ENCODE assay signal across 1 cellular context in the genomic region with DNA sequence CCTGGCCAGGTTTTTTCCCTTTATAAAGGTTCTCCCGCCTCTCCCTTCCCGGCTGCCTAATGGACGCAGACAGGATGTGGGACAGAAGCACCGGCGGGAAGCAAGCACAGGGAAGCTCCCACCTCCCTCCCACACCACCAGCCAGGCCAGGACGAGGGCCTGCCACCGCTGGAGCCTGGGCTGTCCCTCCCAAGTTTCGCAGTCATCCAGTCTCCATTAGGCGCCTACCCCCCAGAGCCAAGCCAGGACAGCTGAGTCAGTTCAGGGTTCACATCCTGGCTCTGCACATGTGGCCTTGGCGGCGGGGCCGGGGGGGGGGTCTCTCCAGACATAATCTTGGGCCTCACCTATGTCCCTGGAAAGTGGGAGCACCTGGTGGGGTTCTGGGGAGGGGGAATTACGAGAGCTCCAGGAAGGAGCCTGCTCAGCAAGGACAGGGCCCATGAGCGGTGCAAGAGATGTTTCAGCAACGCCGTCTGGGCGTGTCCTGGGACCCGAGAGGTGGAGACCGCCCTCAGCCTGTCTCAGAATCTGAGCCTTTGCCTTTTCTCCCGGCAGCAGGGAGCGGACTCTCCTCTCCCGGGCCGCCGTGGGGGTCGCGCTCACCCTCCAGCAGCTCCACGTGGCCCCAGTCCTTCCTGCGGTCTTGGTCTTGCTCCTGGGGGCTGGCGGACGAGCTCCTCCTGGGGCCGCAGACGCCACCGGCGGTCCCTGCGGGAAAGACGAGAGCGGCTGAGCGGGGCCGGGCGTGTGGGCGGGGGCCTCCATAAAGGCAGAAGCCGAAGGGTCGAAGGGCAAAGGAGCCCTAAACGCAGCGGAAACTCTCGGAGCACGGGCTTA.
TF ChIP-seq lines count a peak whose summit lies in the region.

No MANE protein-coding gene starts in this region.

TF ChIP-seq in HepG2, 621 proteins besides CTCF, POLR2A, EP300 and RAD21 (continued from another document and continues in another):
- TF ChIP-seq, protein P1, sequence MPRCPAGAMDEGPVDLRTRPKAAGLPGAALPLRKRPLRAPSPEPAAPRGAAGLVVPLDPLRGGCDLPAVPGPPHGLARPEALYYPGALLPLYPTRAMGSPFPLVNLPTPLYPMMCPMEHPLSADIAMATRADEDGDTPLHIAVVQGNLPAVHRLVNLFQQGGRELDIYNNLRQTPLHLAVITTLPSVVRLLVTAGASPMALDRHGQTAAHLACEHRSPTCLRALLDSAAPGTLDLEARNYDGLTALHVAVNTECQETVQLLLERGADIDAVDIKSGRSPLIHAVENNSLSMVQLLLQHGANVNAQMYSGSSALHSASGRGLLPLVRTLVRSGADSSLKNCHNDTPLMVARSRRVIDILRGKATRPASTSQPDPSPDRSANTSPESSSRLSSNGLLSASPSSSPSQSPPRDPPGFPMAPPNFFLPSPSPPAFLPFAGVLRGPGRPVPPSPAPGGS (CRISPR knock-in tag; IDR thresholded peaks at IDR 0.05): no peak; the same call in 1 of the 2 replicates
- TF ChIP-seq MXD4 (CRISPR knock-in tag; IDR thresholded peaks at IDR 0.05) (0 out of 2 replicates have a peak, but pooled peaks have one; percentile 43), KDM5A (IDR thresholded peaks at IDR 0.05; ENCODE audit: borderline replicate concordance, low read length) (0 out of 2 replicates have a peak, but pooled peaks have one; percentile 5), KDM4B (CRISPR knock-in tag; IDR thresholded peaks at IDR 0.05) (no peak), ZBTB21 (CRISPR knock-in tag; IDR thresholded peaks at IDR 0.05) (no peak), MTF1 (CRISPR knock-in tag; IDR thresholded peaks at IDR 0.05) (no peak), SATB2 (CRISPR knock-in tag; IDR thresholded peaks at IDR 0.05) (no peak), ZFP37 (CRISPR knock-in tag; IDR thresholded peaks at IDR 0.05; ENCODE audit: borderline replicate concordance) (no peak), ZBTB7A (CRISPR knock-in tag; IDR thresholded peaks at IDR 0.05) (peak; percentile 55; the same call in 1 of the 2 replicates), RFX1 (IDR thresholded peaks at IDR 0.05) (no peak), MED8 (CRISPR knock-in tag; IDR thresholded peaks at IDR 0.05; ENCODE audit: insufficient replicate concordance) (peak; percentile 48), AGO2 (optimal IDR thresholded peaks at IDR 0.05; ENCODE audit: low read depth, low read length) (no peak), FIP1L1 (IDR thresholded peaks at IDR 0.05; ENCODE audit: borderline replicate concordance, insufficient read depth, low read depth, low read length) (no peak), HOXA9 (CRISPR knock-in tag; IDR thresholded peaks at IDR 0.05; ENCODE audit: borderline replicate concordance) (no peak), ZEB1 (IDR thresholded peaks at IDR 0.05; ENCODE audit: insufficient replicate concordance, low read depth) (peak; percentile 13), ZNF841 (CRISPR knock-in tag; IDR thresholded peaks at IDR 0.05; ENCODE audit: borderline replicate concordance) (no peak), IRX3 (CRISPR knock-in tag; IDR thresholded peaks at IDR 0.05; ENCODE audit: borderline replicate concordance, low read depth) (no peak), THYN1 (CRISPR knock-in tag; IDR thresholded peaks at IDR 0.05; ENCODE audit: borderline replicate concordance, low read depth) (no peak), PCBP1 (IDR thresholded peaks at IDR 0.05; ENCODE audit: borderline replicate concordance, low read depth, low read length) (no peak), ZNF703 (CRISPR knock-in tag; IDR thresholded peaks at IDR 0.05; ENCODE audit: borderline replicate concordance) (no peak), TCF7L2 (IDR thresholded peaks at IDR 0.05; ENCODE audit: low read depth, low read length) (no peak), ZNF766 (CRISPR knock-in tag; IDR thresholded peaks at IDR 0.05; ENCODE audit: borderline replicate concordance) (0 out of 2 replicates have a peak, but pooled peaks have one; percentile 14), ZNF556 (CRISPR knock-in tag; IDR thresholded peaks at IDR 0.05; ENCODE audit: borderline replicate concordance) (no peak), HNRNPK (IDR thresholded peaks at IDR 0.05; ENCODE audit: low read depth, low read length, poor library complexity, severe bottlenecking) (no peak), ZNF292 (CRISPR knock-in tag; IDR thresholded peaks at IDR 0.05; ENCODE audit: borderline replicate concordance, low read depth) (0 out of 2 replicates have a peak, but pooled peaks have one; percentile 16), ZNF431 (CRISPR knock-in tag; IDR thresholded peaks at IDR 0.05; ENCODE audit: borderline replicate concordance, low read depth) (no peak), GFI1 (CRISPR knock-in tag; IDR thresholded peaks at IDR 0.05; ENCODE audit: borderline replicate concordance) (no peak), KLF16 (CRISPR knock-in tag; IDR thresholded peaks at IDR 0.05) (0 out of 4 replicates have a peak, but pooled peaks of 1 of the 2 experiments have one; percentile 15), FLYWCH1 (CRISPR knock-in tag; IDR thresholded peaks at IDR 0.05) (no peak), PHF20 (CRISPR knock-in tag; IDR thresholded peaks at IDR 0.05) (no peak), CC2D1A (CRISPR knock-in tag; IDR thresholded peaks at IDR 0.05) (no peak), POLR2G (IDR thresholded peaks at IDR 0.05; ENCODE audit: low read depth, low read length) (0 out of 2 replicates have a peak, but pooled peaks have one; percentile 49), TBX2 (CRISPR knock-in tag; IDR thresholded peaks at IDR 0.05; ENCODE audit: borderline replicate concordance) (no peak), SOX5 (CRISPR knock-in tag; IDR thresholded peaks at IDR 0.05; ENCODE audit: borderline replicate concordance) (no peak), SP2 (CRISPR knock-in tag; IDR thresholded peaks at IDR 0.05) (no peak), TGIF2 (CRISPR knock-in tag; IDR thresholded peaks at IDR 0.05) (0 out of 2 replicates have a peak, but pooled peaks have one; percentile 21), ZBTB38 (CRISPR knock-in tag; IDR thresholded peaks at IDR 0.05) (peak; percentile 37; the same call in 1 of the 2 replicates), CHD4 (IDR thresholded peaks at IDR 0.05; ENCODE audit: borderline replicate concordance, low read length) (no peak)
- TF ChIP-seq, protein P2, sequence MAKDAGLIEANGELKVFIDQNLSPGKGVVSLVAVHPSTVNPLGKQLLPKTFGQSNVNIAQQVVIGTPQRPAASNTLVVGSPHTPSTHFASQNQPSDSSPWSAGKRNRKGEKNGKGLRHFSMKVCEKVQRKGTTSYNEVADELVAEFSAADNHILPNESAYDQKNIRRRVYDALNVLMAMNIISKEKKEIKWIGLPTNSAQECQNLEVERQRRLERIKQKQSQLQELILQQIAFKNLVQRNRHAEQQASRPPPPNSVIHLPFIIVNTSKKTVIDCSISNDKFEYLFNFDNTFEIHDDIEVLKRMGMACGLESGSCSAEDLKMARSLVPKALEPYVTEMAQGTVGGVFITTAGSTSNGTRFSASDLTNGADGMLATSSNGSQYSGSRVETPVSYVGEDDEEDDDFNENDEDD (CRISPR knock-in tag; IDR thresholded peaks at IDR 0.05; ENCODE audit: borderline replicate concordance): no peak
- TF ChIP-seq, protein P3, sequence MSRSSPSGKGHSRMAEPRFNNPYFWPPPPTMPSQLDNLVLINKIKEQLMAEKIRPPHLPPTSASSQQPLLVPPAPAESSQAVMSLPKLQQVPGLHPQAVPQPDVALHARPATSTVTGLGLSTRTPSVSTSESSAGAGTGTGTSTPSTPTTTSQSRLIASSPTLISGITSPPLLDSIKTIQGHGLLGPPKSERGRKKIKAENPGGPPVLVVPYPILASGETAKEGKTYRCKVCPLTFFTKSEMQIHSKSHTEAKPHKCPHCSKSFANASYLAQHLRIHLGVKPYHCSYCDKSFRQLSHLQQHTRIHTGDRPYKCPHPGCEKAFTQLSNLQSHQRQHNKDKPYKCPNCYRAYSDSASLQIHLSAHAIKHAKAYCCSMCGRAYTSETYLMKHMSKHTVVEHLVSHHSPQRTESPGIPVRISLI (CRISPR knock-in tag; IDR thresholded peaks at IDR 0.05; ENCODE audit: borderline replicate concordance): no peak
- TF ChIP-seq, protein P4, sequence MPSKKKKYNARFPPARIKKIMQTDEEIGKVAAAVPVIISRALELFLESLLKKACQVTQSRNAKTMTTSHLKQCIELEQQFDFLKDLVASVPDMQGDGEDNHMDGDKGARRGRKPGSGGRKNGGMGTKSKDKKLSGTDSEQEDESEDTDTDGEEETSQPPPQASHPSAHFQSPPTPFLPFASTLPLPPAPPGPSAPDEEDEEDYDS (CRISPR knock-in tag; IDR thresholded peaks at IDR 0.05): 0 out of 2 replicates have a peak, but pooled peaks have one; percentile 55
- TF ChIP-seq, protein P5, sequence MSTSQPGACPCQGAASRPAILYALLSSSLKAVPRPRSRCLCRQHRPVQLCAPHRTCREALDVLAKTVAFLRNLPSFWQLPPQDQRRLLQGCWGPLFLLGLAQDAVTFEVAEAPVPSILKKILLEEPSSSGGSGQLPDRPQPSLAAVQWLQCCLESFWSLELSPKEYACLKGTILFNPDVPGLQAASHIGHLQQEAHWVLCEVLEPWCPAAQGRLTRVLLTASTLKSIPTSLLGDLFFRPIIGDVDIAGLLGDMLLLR (CRISPR knock-in tag; IDR thresholded peaks at IDR 0.05): 0 out of 2 replicates have a peak, but pooled peaks have one; percentile 19
- TF ChIP-seq, protein P6, sequence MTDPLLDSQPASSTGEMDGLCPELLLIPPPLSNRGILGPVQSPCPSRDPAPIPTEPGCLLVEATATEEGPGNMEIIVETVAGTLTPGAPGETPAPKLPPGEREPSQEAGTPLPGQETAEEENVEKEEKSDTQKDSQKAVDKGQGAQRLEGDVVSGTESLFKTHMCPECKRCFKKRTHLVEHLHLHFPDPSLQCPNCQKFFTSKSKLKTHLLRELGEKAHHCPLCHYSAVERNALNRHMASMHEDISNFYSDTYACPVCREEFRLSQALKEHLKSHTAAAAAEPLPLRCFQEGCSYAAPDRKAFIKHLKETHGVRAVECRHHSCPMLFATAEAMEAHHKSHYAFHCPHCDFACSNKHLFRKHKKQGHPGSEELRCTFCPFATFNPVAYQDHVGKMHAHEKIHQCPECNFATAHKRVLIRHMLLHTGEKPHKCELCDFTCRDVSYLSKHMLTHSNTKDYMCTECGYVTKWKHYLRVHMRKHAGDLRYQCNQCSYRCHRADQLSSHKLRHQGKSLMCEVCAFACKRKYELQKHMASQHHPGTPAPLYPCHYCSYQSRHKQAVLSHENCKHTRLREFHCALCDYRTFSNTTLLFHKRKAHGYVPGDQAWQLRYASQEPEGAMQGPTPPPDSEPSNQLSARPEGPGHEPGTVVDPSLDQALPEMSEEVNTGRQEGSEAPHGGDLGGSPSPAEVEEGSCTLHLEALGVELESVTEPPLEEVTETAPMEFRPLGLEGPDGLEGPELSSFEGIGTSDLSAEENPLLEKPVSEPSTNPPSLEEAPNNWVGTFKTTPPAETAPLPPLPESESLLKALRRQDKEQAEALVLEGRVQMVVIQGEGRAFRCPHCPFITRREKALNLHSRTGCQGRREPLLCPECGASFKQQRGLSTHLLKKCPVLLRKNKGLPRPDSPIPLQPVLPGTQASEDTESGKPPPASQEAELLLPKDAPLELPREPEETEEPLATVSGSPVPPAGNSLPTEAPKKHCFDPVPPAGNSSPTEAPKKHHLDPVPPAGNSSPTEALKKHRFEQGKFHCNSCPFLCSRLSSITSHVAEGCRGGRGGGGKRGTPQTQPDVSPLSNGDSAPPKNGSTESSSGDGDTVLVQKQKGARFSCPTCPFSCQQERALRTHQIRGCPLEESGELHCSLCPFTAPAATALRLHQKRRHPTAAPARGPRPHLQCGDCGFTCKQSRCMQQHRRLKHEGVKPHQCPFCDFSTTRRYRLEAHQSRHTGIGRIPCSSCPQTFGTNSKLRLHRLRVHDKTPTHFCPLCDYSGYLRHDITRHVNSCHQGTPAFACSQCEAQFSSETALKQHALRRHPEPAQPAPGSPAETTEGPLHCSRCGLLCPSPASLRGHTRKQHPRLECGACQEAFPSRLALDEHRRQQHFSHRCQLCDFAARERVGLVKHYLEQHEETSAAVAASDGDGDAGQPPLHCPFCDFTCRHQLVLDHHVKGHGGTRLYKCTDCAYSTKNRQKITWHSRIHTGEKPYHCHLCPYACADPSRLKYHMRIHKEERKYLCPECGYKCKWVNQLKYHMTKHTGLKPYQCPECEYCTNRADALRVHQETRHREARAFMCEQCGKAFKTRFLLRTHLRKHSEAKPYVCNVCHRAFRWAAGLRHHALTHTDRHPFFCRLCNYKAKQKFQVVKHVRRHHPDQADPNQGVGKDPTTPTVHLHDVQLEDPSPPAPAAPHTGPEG (CRISPR knock-in tag; IDR thresholded peaks at IDR 0.05): no peak
- TF ChIP-seq, protein P7, sequence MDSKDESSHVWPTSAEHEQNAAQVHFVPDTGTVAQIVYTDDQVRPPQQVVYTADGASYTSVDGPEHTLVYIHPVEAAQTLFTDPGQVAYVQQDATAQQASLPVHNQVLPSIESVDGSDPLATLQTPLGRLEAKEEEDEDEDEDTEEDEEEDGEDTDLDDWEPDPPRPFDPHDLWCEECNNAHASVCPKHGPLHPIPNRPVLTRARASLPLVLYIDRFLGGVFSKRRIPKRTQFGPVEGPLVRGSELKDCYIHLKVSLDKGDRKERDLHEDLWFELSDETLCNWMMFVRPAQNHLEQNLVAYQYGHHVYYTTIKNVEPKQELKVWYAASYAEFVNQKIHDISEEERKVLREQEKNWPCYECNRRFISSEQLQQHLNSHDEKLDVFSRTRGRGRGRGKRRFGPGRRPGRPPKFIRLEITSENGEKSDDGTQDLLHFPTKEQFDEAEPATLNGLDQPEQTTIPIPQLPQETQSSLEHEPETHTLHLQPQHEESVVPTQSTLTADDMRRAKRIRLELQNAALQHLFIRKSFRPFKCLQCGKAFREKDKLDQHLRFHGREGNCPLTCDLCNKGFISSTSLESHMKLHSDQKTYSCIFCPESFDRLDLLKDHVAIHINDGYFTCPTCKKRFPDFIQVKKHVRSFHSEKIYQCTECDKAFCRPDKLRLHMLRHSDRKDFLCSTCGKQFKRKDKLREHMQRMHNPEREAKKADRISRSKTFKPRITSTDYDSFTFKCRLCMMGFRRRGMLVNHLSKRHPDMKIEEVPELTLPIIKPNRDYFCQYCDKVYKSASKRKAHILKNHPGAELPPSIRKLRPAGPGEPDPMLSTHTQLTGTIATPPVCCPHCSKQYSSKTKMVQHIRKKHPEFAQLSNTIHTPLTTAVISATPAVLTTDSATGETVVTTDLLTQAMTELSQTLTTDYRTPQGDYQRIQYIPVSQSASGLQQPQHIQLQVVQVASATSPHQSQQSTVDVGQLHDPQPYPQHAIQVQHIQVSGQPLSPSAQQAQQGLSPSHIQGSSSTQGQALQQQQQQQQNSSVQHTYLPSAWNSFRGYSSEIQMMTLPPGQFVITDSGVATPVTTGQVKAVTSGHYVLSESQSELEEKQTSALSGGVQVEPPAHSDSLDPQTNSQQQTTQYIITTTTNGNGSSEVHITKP (CRISPR knock-in tag; IDR thresholded peaks at IDR 0.05; ENCODE audit: low read depth): no peak
- TF ChIP-seq, protein P8, sequence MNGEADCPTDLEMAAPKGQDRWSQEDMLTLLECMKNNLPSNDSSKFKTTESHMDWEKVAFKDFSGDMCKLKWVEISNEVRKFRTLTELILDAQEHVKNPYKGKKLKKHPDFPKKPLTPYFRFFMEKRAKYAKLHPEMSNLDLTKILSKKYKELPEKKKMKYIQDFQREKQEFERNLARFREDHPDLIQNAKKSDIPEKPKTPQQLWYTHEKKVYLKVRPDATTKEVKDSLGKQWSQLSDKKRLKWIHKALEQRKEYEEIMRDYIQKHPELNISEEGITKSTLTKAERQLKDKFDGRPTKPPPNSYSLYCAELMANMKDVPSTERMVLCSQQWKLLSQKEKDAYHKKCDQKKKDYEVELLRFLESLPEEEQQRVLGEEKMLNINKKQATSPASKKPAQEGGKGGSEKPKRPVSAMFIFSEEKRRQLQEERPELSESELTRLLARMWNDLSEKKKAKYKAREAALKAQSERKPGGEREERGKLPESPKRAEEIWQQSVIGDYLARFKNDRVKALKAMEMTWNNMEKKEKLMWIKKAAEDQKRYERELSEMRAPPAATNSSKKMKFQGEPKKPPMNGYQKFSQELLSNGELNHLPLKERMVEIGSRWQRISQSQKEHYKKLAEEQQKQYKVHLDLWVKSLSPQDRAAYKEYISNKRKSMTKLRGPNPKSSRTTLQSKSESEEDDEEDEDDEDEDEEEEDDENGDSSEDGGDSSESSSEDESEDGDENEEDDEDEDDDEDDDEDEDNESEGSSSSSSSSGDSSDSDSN (CRISPR knock-in tag; IDR thresholded peaks at IDR 0.05): peak; percentile 76
